In genomic region chr2:204720874-204721273, GRCh38 we compare ENCODE assay signal across 1 cellular context.
TF ChIP-seq lines count a peak whose summit lies in the region.

No MANE protein-coding gene starts in this region.

TF ChIP-seq in GM23338, 12 proteins besides CTCF, POLR2A, EP300 and RAD21 (continued from another document):
- TF ChIP-seq ZNF462 (CRISPR knock-in tag; IDR thresholded peaks at IDR 0.05) (no peak), ZNF331 (CRISPR knock-in tag; IDR thresholded peaks at IDR 0.05; ENCODE audit: low read depth) (no peak), EZH2 (IDR thresholded peaks at IDR 0.05; ENCODE audit: low read depth, unreplicated experiment) (no peak), EZH2phosphoT487 (IDR thresholded peaks at IDR 0.05; ENCODE audit: unreplicated experiment) (no peak)
